Comparison of ENCODE assay signal across 2 cellular contexts in the genomic region with DNA sequence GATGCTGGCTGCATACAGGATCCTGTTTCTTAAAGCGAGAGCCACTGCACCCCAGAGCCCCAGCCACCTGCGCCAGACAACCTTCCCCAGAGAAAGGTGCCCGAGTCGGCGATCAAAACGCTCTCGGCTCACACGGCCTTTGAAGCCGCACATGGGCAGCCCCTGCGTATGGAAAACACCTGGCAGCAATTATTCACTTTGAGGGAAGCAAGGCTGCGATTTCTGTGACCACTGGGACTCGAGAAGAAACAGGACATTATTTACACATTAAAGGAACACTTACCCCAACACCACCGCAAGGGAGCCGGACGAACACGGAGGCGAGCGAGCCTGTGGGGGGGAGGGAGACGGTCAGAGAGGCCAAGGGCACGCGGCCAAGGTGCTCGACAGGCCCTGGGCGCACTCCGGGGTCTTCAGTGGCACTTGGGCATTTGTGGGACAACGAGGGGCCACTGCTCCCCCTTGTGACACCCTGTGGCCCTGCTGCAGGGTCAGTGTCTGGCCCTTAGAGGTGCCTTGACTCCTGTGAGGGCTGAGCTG.
TF ChIP-seq lines count a peak whose summit lies in the region.

No MANE protein-coding gene starts in this region.

TF ChIP-seq in HepG2, 621 proteins besides CTCF, POLR2A, EP300 and RAD21:
- TF ChIP-seq STAG1 (CRISPR knock-in tag; IDR thresholded peaks at IDR 0.05) (0 out of 2 replicates have a peak, but pooled peaks have one; percentile 7), GABPB1 (CRISPR knock-in tag; IDR thresholded peaks at IDR 0.05) (no peak)

TF ChIP-seq in H1, 55 proteins besides CTCF, POLR2A, EP300 and RAD21 (continued from another document):
- TF ChIP-seq JUN (IDR thresholded peaks at IDR 0.05; ENCODE audit: low read depth, low read length) (no peak), RXRA (IDR thresholded peaks at IDR 0.05; ENCODE audit: insufficient read depth, low read depth, low read length) (no peak), EGR1 (IDR thresholded peaks at IDR 0.05; ENCODE audit: borderline replicate concordance, low read depth, low read length) (no peak), SIN3A (conservative IDR thresholded peaks at IDR 0.05 in 1 of 2, IDR thresholded peaks at IDR 0.05 in 1 of 2; ENCODE audit: low read depth in 1 of 2, low read length in 2 of 2) (no peak)
- TF ChIP-seq, protein P1, sequence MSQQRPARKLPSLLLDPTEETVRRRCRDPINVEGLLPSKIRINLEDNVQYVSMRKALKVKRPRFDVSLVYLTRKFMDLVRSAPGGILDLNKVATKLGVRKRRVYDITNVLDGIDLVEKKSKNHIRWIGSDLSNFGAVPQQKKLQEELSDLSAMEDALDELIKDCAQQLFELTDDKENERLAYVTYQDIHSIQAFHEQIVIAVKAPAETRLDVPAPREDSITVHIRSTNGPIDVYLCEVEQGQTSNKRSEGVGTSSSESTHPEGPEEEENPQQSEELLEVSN (IDR thresholded peaks at IDR 0.05), result no peak
TF ChIP-seq in H1: peak in this region for 0.
